Comparison of ENCODE assay signal across 7 cellular contexts in genomic region chr21:26405735-26406361, GRCh38.
A peak's percentile ranks its signal among the peaks of the same experiment; 100 is the strongest.
DNase-seq lines count a peak whose midpoint lies in the region; ATAC-seq, FAIRE-seq and TF ChIP-seq lines count a peak whose summit lies in the region.

No MANE protein-coding gene starts in this region.

- peaks cover 7% of the 10 kb centered on the region for H3K9me3 Mint-ChIP-seq in activated T-helper 2 cell treated with anti-CD3 and anti-CD28 coated beads, Interferon-gamma antibody, Interleukin-2, Interleukin-4, amounts not matched to agents 10 μg/mL and 5 μg/mL and 100 μg/mL, durations not matched to agents 14 hours and 24 hours and 36 hours

- no TSS peak for BruUV-seq in HepG2 (replicated peaks; lab: Mats Ljungman, UMichigan)

- TF ChIP-seq CTCF in HepG2 (CRISPR knock-in tag; IDR thresholded peaks at IDR 0.05) (no peak), ascending aorta (IDR thresholded peaks at IDR 0.05) (no peak)

- H3K4me2 ChIP-seq in HepG2 (ENCODE audit: low read depth, low read length), result peak overlapping the region; percentile 1; the same call in 1 of the 2 replicates

- TF ChIP-seq RAD21 in HepG2 (CRISPR knock-in tag; IDR thresholded peaks at IDR 0.05), result no peak

- H3K9me3 ChIP-seq in HepG2 (ENCODE audit: low read length) (peaks cover 64% of the 10 kb centered on the region), ascending aorta (no peaks in the 10 kb centered on the region)

- H3K9ac ChIP-seq in HepG2 (ENCODE audit: insufficient read depth, low read depth, low read length), result no peak overlapping the region

- POLR2A ChIA-PET in HepG2 (lab: Yijun Ruan, JAX), result no interaction called here

- CTCF ChIA-PET in HepG2 (lab: Yijun Ruan, JAX; ENCODE audit: low intra/inter-chr PET ratio, low total read pairs), result no interaction called here

- DNase-seq in ELF-1 (ENCODE audit: low read depth, low spot score) (peak; percentile 62), HepG2 (ENCODE audit: low spot score) (no peak), NCI-H2081 (lab: John Stamatoyannopoulos, UW) (no peak), ascending aorta (ENCODE audit: low spot score in 2 of 2) (no peak)
- DNase-seq in activated T-helper 2 cell treated with anti-CD3 and anti-CD28 coated beads, Interferon-gamma antibody, Interleukin-2, Interleukin-4, amounts not matched to agents 10 μg/mL and 5 μg/mL and 100 μg/mL, durations not matched to agents 14 hours and 24 hours and 36 hours (ENCODE audit: low spot score), result peak; percentile 11

- no peak for FAIRE-seq in HepG2 (lab: Jason Lieb, UNC)

- intact Hi-C loops in activated T-helper 2 cell treated with anti-CD3 and anti-CD28 coated beads, Interferon-gamma antibody, Interleukin-2, Interleukin-4, amounts not matched to agents 10 μg/mL and 5 μg/mL and 100 μg/mL, durations not matched to agents 14 hours and 24 hours and 36 hours (cut with micrococcal nuclease), result loop anchor here (2.0 kb wide), 1 partner anchor 15 kb away; no protein-coding TSS in a partner anchor
- intact Hi-C loops in HepG2 (cut with micrococcal nuclease; ENCODE audit: unreplicated experiment) (no loop called here), ascending aorta (cut with DNase I) (no loop called here)

- H3K4me3 ChIP-seq in HepG2 (replicated peaks in 1 of 3; ENCODE audit: insufficient read depth in 1 of 3, low read depth in 2 of 3, low read length in 3 of 3) (no peak overlapping the region), ascending aorta (peak overlapping the region in 1 of 2 donors; percentile 34)

- no peaks in the 10 kb centered on the region for H3K79me2 ChIP-seq in HepG2 (ENCODE audit: insufficient read depth, low read length)

- TF ChIP-seq EP300 in HepG2 (IDR thresholded peaks at IDR 0.05; ENCODE audit: low read depth in 2 of 2, low read length in 2 of 2) (no peak), HepG2 (CRISPR knock-in tag; IDR thresholded peaks at IDR 0.05; ENCODE audit: borderline replicate concordance) (no peak)

- no peaks in the 10 kb centered on the region for H3K27me3 Mint-ChIP-seq in activated T-helper 2 cell treated with anti-CD3 and anti-CD28 coated beads, Interferon-gamma antibody, Interleukin-2, Interleukin-4, amounts not matched to agents 10 μg/mL and 5 μg/mL and 100 μg/mL, durations not matched to agents 14 hours and 24 hours and 36 hours (ENCODE audit: low read depth)

- in situ Hi-C loops in HepG2 (cut with HindIII; ENCODE audit: extremely low pct_ligation_motif_present, low pct_unique_long_range_greater_than_20kb), result no loop called here

- TF ChIP-seq POLR2A in HepG2 (IDR thresholded peaks at IDR 0.05; ENCODE audit: insufficient read depth in 1 of 2, low read depth in 2 of 2, low read length in 2 of 2), result no peak

- ATAC-seq in HG03469 (IDR thresholded peaks at IDR 0.05; ENCODE audit: unreplicated experiment) (peak; percentile 55), HepG2 (peak; percentile 35; the same call in 2 of the 3 replicates), HG03039 (IDR thresholded peaks at IDR 0.05; ENCODE audit: unreplicated experiment) (no peak)

- 4% methylated on average over 8 of the region's 9 CpGs for WGBS in HepG2 (ENCODE audit: low lambda C conversion rate)

- no peaks in the 10 kb centered on the region for H3K36me3 Mint-ChIP-seq in activated T-helper 2 cell treated with anti-CD3 and anti-CD28 coated beads, Interferon-gamma antibody, Interleukin-2, Interleukin-4, amounts not matched to agents 10 μg/mL and 5 μg/mL and 100 μg/mL, durations not matched to agents 14 hours and 24 hours and 36 hours (ENCODE audit: low read depth)

- peak overlapping the region; percentile 42 for H3K4me3 Mint-ChIP-seq in activated T-helper 2 cell treated with anti-CD3 and anti-CD28 coated beads, Interferon-gamma antibody, Interleukin-2, Interleukin-4, amounts not matched to agents 10 μg/mL and 5 μg/mL and 100 μg/mL, durations not matched to agents 14 hours and 24 hours and 36 hours (ENCODE audit: low read depth)

- no peak overlapping the region for H2AFZ ChIP-seq in HepG2 (ENCODE audit: low read length)

- no peaks in the 10 kb centered on the region for H4K20me1 ChIP-seq in HepG2 (ENCODE audit: insufficient read depth, low read length)

- peaks cover 30% of the 10 kb centered on the region for H3K4me1 Mint-ChIP-seq in activated T-helper 2 cell treated with anti-CD3 and anti-CD28 coated beads, Interferon-gamma antibody, Interleukin-2, Interleukin-4, amounts not matched to agents 10 μg/mL and 5 μg/mL and 100 μg/mL, durations not matched to agents 14 hours and 24 hours and 36 hours (ENCODE audit: low read depth)

- H3K4me1 ChIP-seq in HepG2 (ENCODE audit: insufficient read depth, low read length) (no peaks in the 10 kb centered on the region), ascending aorta (no peaks in the 10 kb centered on the region)

- no peaks in the 10 kb centered on the region for H3K36me3 ChIP-seq in HepG2 (replicated peaks in 1 of 2; ENCODE audit: control insufficient read depth in 1 of 2, insufficient read depth in 2 of 2, low read length in 2 of 2)
- H3K36me3 ChIP-seq in ascending aorta, result no peaks in the 10 kb centered on the region

- H3K27me3 ChIP-seq in HepG2 (ENCODE audit: control insufficient read depth in 1 of 2, insufficient read depth in 2 of 2, low read length in 2 of 2) (no peaks in the 10 kb centered on the region), ascending aorta (no peaks in the 10 kb centered on the region)

- H3K27ac Mint-ChIP-seq in activated T-helper 2 cell treated with anti-CD3 and anti-CD28 coated beads, Interferon-gamma antibody, Interleukin-2, Interleukin-4, amounts not matched to agents 10 μg/mL and 5 μg/mL and 100 μg/mL, durations not matched to agents 14 hours and 24 hours and 36 hours, result peak overlapping the region; percentile 54

- H3K27ac ChIP-seq in HepG2 (ENCODE audit: extremely low read length, insufficient read depth, low read length) (no peak overlapping the region), ascending aorta (no peak overlapping the region)

TF ChIP-seq in HepG2, 621 proteins besides CTCF, POLR2A, EP300 and RAD21 (continues in another document):
- TF ChIP-seq, protein P1, sequence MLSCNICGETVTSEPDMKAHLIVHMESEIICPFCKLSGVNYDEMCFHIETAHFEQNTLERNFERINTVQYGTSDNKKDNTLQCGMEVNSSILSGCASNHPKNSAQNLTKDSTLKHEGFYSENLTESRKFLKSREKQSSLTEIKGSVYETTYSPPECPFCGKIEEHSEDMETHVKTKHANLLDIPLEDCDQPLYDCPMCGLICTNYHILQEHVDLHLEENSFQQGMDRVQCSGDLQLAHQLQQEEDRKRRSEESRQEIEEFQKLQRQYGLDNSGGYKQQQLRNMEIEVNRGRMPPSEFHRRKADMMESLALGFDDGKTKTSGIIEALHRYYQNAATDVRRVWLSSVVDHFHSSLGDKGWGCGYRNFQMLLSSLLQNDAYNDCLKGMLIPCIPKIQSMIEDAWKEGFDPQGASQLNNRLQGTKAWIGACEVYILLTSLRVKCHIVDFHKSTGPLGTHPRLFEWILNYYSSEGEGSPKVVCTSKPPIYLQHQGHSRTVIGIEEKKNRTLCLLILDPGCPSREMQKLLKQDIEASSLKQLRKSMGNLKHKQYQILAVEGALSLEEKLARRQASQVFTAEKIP (CRISPR knock-in tag; IDR thresholded peaks at IDR 0.05; ENCODE audit: borderline replicate concordance), result no peak
- TF ChIP-seq, protein P2, sequence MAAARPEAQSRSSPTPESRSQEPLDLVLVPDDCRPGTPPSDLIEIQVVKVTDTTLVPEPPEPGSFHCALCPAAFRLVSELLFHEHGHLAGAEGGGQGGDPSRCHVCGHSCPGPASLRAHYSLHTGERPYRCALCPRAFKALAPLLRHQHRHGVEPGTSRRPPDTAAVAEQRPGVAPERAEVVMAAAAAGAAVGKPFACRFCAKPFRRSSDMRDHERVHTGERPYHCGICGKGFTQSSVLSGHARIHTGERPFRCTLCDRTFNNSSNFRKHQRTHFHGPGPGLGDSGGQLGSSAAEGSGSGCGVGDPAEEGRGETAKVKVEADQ (CRISPR knock-in tag; IDR thresholded peaks at IDR 0.05; ENCODE audit: borderline replicate concordance), result no peak
- TF ChIP-seq MAFF (IDR thresholded peaks at IDR 0.05; ENCODE audit: low read depth, low read length), result peak; percentile 98
- peak; percentile 95 for TF ChIP-seq NFE2L2 (IDR thresholded peaks at IDR 0.05; ENCODE audit: low read length)
- TF ChIP-seq MAFK (conservative IDR thresholded peaks at IDR 0.05 in 1 of 2, IDR thresholded peaks at IDR 0.05 in 1 of 2; ENCODE audit: low read length in 2 of 2), result peak; percentile 98 to 99
- TF ChIP-seq TBX2 (CRISPR knock-in tag; IDR thresholded peaks at IDR 0.05; ENCODE audit: borderline replicate concordance), result no peak
- no peak for TF ChIP-seq MED1 (CRISPR knock-in tag; IDR thresholded peaks at IDR 0.05)

Comparison
In these comparisons a context has a peak if more than half of its experiments do, and no peak if none do; other contexts are left out.
1. DNase-seq: peak in ELF-1 (single experiment) and activated T-helper 2 cell treated with anti-CD3 and anti-CD28 coated beads, Interferon-gamma antibody, Interleukin-2, Interleukin-4, amounts not matched to agents 10 μg/mL and 5 μg/mL and 100 μg/mL, durations not matched to agents 14 hours and 24 hours and 36 hours (single experiment); none in HepG2 (single experiment), NCI-H2081 (0 of 2) and ascending aorta (0 of 2).